10 cellular contexts compared by ENCODE assay signal in the genomic region with DNA sequence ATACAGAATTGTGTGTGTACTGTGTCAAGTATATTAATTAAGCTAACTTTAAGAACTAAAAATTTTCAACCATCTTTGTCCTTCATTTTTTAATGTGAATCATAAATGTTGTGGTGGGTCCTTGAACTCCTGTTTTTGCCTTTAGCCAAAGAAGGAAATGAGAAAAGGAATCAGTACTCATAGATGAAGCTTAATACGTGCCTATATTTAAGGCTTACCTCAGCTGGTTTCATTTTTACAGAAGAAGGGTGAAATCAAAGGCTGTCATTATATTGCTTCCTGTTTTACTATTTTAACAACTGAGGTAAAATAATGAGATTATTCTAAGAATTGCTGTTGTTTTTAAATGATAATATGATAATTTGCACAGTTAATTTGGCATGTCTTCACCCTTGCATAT. TPM values are rescaled to one million over a fixed set of nuclear protein-coding genes. Genes with fewer than 3 reads are reported as not detected.
DNase-seq lines count a peak whose midpoint lies in the region; ATAC-seq and TF ChIP-seq lines count a peak whose summit lies in the region.
"Had no signal": no experiment of that assay in that cellular context is flagged by ENCODE, and none has a peak within 500 bp of the region (broad histone marks: within the 10 kb centered on the region; RNA-seq: fewer than 3 reads in every experiment).

No MANE protein-coding gene starts in this region.

- no peak overlapping the region for H2AFZ ChIP-seq in GM23338

- H3K36me3 Mint-ChIP-seq in MCF 10A (ENCODE audit: insufficient read depth, unreplicated experiment) (no peaks in the 10 kb centered on the region), GM23338 (ENCODE audit: low read depth) (no peaks in the 10 kb centered on the region)

- CTCF ChIA-PET in MCF 10A (lab: Yijun Ruan, JAX), result interaction anchor here (0.6 to 0.7 kb wide), 3 partner anchors 214 to 407 kb away, joined by 3 to 5 read pairs (median 4); no protein-coding TSS in a partner anchor

- H3K79me2 ChIP-seq in GM23338 (replicated peaks; ENCODE audit: insufficient read depth), result no peaks in the 10 kb centered on the region

- peaks cover 27% of the 10 kb centered on the region for H3K4me1 Mint-ChIP-seq in MCF 10A (ENCODE audit: insufficient read depth, unreplicated experiment)
- H3K4me1 Mint-ChIP-seq in stimulated activated naive CD8-positive, alpha-beta T cell treated with anti-CD3 and anti-CD28 coated beads, Interleukin-15, amount 100 ng/mL, for 72 hours, result peaks cover 16% of the 10 kb centered on the region
- peaks cover 7% of the 10 kb centered on the region; the same call in 2 of the 3 replicates for H3K4me1 Mint-ChIP-seq in GM23338

- H3K27ac Mint-ChIP-seq in MCF 10A (ENCODE audit: low read depth, unreplicated experiment) (peak overlapping the region; percentile 35), GM23338 (no peak overlapping the region)
- no peak overlapping the region for H3K27ac Mint-ChIP-seq in stimulated activated naive CD8-positive, alpha-beta T cell treated with anti-CD3 and anti-CD28 coated beads, Interleukin-15, amount 100 ng/mL, for 72 hours
- H3K27ac Mint-ChIP-seq: activated T-helper 2 cell treated with anti-CD3 and anti-CD28 coated beads, Interferon-gamma antibody, Interleukin-2, Interleukin-4, amounts not matched to agents 10 μg/mL and 5 μg/mL and 100 μg/mL, durations not matched to agents 14 hours and 24 hours and 36 hours had no signal

- H3K4me3 ChIP-seq in breast epithelium, result no peak overlapping the region
- H3K4me3 ChIP-seq in GM23338, result no peak overlapping the region

- no peak for TF ChIP-seq POLR2A in breast epithelium (IDR thresholded peaks at IDR 0.05)

- H3K27me3 Mint-ChIP-seq in MCF 10A (ENCODE audit: insufficient read depth, unreplicated experiment), result no peaks in the 10 kb centered on the region
- H3K27me3 Mint-ChIP-seq in stimulated activated naive CD8-positive, alpha-beta T cell treated with anti-CD3 and anti-CD28 coated beads, Interleukin-15, amount 100 ng/mL, for 72 hours, result no peaks in the 10 kb centered on the region
- no peaks in the 10 kb centered on the region for H3K27me3 Mint-ChIP-seq in GM23338 (ENCODE audit: insufficient read depth, low read depth, poor library complexity)

- no peaks in the 10 kb centered on the region for H3K9me2 ChIP-seq in GM23338 (ENCODE audit: insufficient read depth)

- H3K4me2 ChIP-seq in GM23338, result no peak overlapping the region

- no peaks in the 10 kb centered on the region for H3K27me3 ChIP-seq in breast epithelium
- H3K27me3 ChIP-seq in GM23338 (ENCODE audit: insufficient read depth), result no peaks in the 10 kb centered on the region

- intact Hi-C loops in MCF 10A (cut with micrococcal nuclease), result loop anchor here (10.0 kb wide), 2 partner anchors 242 to 642 kb away; no protein-coding TSS in a partner anchor
- intact Hi-C loops in breast epithelium (cut with DNase I; ENCODE audit: low total_unique reads), result no loop called here

- no TSS peak for BruUV-seq in MCF 10A (replicated peaks; lab: Mats Ljungman, UMichigan)

- TF ChIP-seq CTCF in MCF 10A (IDR thresholded peaks at IDR 0.05; ENCODE audit: unreplicated experiment) (no peak), breast epithelium (IDR thresholded peaks at IDR 0.05) (no peak), GM23338 (conservative IDR thresholded peaks at IDR 0.05; ENCODE audit: low read depth in 2 of 2) (no peak)

- ATAC-seq in HG02938 (IDR thresholded peaks at IDR 0.05; ENCODE audit: unreplicated experiment) (peak; percentile 71), GM23338 (no peak)
- peak; percentile 43 for ATAC-seq in stimulated activated naive CD8-positive, alpha-beta T cell treated with anti-CD3 and anti-CD28 coated beads, Interleukin-15, amount 100 ng/mL, for 72 hours
- ATAC-seq: Panc1 had no signal

- no peaks in the 10 kb centered on the region for H3F3A ChIP-seq in GM23338 (replicated peaks; ENCODE audit: low read depth)

- H3K9me3 Mint-ChIP-seq in MCF 10A (ENCODE audit: unreplicated experiment), result no peaks in the 10 kb centered on the region
- H3K9me3 Mint-ChIP-seq in stimulated activated naive CD8-positive, alpha-beta T cell treated with anti-CD3 and anti-CD28 coated beads, Interleukin-15, amount 100 ng/mL, for 72 hours, result no peaks in the 10 kb centered on the region
- no peaks in the 10 kb centered on the region for H3K9me3 Mint-ChIP-seq in GM23338
- H3K9me3 Mint-ChIP-seq: activated T-helper 2 cell treated with anti-CD3 and anti-CD28 coated beads, Interferon-gamma antibody, Interleukin-2, Interleukin-4, amounts not matched to agents 10 μg/mL and 5 μg/mL and 100 μg/mL, durations not matched to agents 14 hours and 24 hours and 36 hours had no signal

- H3K4me1 ChIP-seq in breast epithelium (no peaks in the 10 kb centered on the region), GM23338 (ENCODE audit: insufficient read depth) (peaks cover 3% of the 10 kb centered on the region)

- H3K4me3 Mint-ChIP-seq in MCF 10A (ENCODE audit: unreplicated experiment), result no peak overlapping the region
- peak overlapping the region in 1 of 2 donors; percentile 31 for H3K4me3 Mint-ChIP-seq in stimulated activated naive CD8-positive, alpha-beta T cell treated with anti-CD3 and anti-CD28 coated beads, Interleukin-15, amount 100 ng/mL, for 72 hours
- no peak overlapping the region for H3K4me3 Mint-ChIP-seq in GM23338

- H4K20me1 ChIP-seq in GM23338 (replicated peaks; ENCODE audit: insufficient read depth), result no peaks in the 10 kb centered on the region

- H3K27ac ChIP-seq in breast epithelium (no peak overlapping the region), GM23338 (ENCODE audit: low read depth) (no peak overlapping the region)

- H3K9me3 ChIP-seq in breast epithelium, result no peaks in the 10 kb centered on the region

- no peak for DNase-seq in MCF 10A (ENCODE audit: unreplicated experiment)
- DNase-seq in breast epithelium (ENCODE audit: low spot score in 2 of 2), result no peak
- peak; percentile 22 for DNase-seq in OCI-M1 (lab: John Stamatoyannopoulos, UW)
- DNase-seq in stimulated activated naive CD8-positive, alpha-beta T cell treated with anti-CD3 and anti-CD28 coated beads, Interleukin-15, amount 100 ng/mL, for 72 hours, result no peak
- DNase-seq in AG08396 (ENCODE audit: low spot score), result no peak
- DNase-seq in GM23338 (ENCODE audit: low spot score), result no peak
- no peak for DNase-seq in retina

- POLR2A ChIA-PET in MCF 10A (lab: Yijun Ruan, JAX), result interaction anchor here (0.6 to 3.2 kb wide), 2 partner anchors 9 to 341 kb away, joined by 3 to 21 read pairs; no protein-coding TSS in a partner anchor

- H3K36me3 ChIP-seq in breast epithelium, result no peaks in the 10 kb centered on the region
- no peaks in the 10 kb centered on the region for H3K36me3 ChIP-seq in GM23338 (ENCODE audit: insufficient read depth)

TF ChIP-seq in GM23338, 12 proteins besides CTCF, POLR2A, EP300 and RAD21 (continues in another document):
- no peak for TF ChIP-seq STAT1 (IDR thresholded peaks at IDR 0.05; ENCODE audit: unreplicated experiment)
- no peak for TF ChIP-seq JUNB (IDR thresholded peaks at IDR 0.05; ENCODE audit: unreplicated experiment)
- no peak for TF ChIP-seq POLR2AphosphoS5 (IDR thresholded peaks at IDR 0.05; ENCODE audit: low read depth)
- TF ChIP-seq, protein P1, sequence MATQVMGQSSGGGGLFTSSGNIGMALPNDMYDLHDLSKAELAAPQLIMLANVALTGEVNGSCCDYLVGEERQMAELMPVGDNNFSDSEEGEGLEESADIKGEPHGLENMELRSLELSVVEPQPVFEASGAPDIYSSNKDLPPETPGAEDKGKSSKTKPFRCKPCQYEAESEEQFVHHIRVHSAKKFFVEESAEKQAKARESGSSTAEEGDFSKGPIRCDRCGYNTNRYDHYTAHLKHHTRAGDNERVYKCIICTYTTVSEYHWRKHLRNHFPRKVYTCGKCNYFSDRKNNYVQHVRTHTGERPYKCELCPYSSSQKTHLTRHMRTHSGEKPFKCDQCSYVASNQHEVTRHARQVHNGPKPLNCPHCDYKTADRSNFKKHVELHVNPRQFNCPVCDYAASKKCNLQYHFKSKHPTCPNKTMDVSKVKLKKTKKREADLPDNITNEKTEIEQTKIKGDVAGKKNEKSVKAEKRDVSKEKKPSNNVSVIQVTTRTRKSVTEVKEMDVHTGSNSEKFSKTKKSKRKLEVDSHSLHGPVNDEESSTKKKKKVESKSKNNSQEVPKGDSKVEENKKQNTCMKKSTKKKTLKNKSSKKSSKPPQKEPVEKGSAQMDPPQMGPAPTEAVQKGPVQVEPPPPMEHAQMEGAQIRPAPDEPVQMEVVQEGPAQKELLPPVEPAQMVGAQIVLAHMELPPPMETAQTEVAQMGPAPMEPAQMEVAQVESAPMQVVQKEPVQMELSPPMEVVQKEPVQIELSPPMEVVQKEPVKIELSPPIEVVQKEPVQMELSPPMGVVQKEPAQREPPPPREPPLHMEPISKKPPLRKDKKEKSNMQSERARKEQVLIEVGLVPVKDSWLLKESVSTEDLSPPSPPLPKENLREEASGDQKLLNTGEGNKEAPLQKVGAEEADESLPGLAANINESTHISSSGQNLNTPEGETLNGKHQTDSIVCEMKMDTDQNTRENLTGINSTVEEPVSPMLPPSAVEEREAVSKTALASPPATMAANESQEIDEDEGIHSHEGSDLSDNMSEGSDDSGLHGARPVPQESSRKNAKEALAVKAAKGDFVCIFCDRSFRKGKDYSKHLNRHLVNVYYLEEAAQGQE (IDR thresholded peaks at IDR 0.05; ENCODE audit: unreplicated experiment), result no peak
- no peak for TF ChIP-seq NANOG (IDR thresholded peaks at IDR 0.05; ENCODE audit: borderline replicate concordance)
- no peak for TF ChIP-seq CREB1 (CRISPR knock-in tag; IDR thresholded peaks at IDR 0.05; ENCODE audit: low read depth)
- TF ChIP-seq EZH2phosphoT487 (IDR thresholded peaks at IDR 0.05; ENCODE audit: unreplicated experiment), result no peak
- TF ChIP-seq, protein P2, sequence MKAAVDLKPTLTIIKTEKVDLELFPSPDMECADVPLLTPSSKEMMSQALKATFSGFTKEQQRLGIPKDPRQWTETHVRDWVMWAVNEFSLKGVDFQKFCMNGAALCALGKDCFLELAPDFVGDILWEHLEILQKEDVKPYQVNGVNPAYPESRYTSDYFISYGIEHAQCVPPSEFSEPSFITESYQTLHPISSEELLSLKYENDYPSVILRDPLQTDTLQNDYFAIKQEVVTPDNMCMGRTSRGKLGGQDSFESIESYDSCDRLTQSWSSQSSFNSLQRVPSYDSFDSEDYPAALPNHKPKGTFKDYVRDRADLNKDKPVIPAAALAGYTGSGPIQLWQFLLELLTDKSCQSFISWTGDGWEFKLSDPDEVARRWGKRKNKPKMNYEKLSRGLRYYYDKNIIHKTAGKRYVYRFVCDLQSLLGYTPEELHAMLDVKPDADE (IDR thresholded peaks at IDR 0.05), result no peak
- no peak for TF ChIP-seq ZNF114 (CRISPR knock-in tag; IDR thresholded peaks at IDR 0.05)

RNA-seq across cellular contexts. Expression of a gene that starts 6.3 kb away (rescaled TPM):
- total RNA-seq in MCF 10A (2022) (38.5 and 42.0 TPM in 2 replicates), breast epithelium (10 to 100 TPM; 62.6 to 89.9 (median 72.8) TPM)
- total RNA-seq in GM23338 (2014; rRNA removed; shearing (Covaris generic)), result 26.4 and 42.7 TPM in 2 replicates
- 6.9 and 7.5 TPM in 2 replicates for polyA plus RNA-seq in GM23338 (2016; fragmentation: Nextera tagmentation; extraction: Ambion mirVana)
